In genomic region chr16:74724820-74725549, GRCh38 we compare ENCODE assay signal across 1 cellular context.
TF ChIP-seq lines count a peak whose summit lies in the region.

No MANE protein-coding gene starts in this region.

TF ChIP-seq in SK-N-SH, 30 proteins besides CTCF, POLR2A, EP300 and RAD21 (continued from another document):
- TF ChIP-seq USF1 (IDR thresholded peaks at IDR 0.05; ENCODE audit: borderline replicate concordance, low read depth) (no peak), POLR2AphosphoS5 (IDR thresholded peaks at IDR 0.05; ENCODE audit: low read depth, low read length) (no peak), JUND (IDR thresholded peaks at IDR 0.05) (no peak), RFX5 (IDR thresholded peaks at IDR 0.05; ENCODE audit: low read length) (no peak), TCF12 (IDR thresholded peaks at IDR 0.05) (no peak)
TF ChIP-seq in SK-N-SH: peak in this region for 0.
